ENCODE assay signal across 1 cellular context in genomic region chr17:49820773-49821172, GRCh38.
TF ChIP-seq lines count a peak whose summit lies in the region.

No MANE protein-coding gene starts in this region.

TF ChIP-seq in WTC11, 78 proteins besides CTCF, POLR2A, EP300 and RAD21 (continued from another document):
- TF ChIP-seq, protein P1, sequence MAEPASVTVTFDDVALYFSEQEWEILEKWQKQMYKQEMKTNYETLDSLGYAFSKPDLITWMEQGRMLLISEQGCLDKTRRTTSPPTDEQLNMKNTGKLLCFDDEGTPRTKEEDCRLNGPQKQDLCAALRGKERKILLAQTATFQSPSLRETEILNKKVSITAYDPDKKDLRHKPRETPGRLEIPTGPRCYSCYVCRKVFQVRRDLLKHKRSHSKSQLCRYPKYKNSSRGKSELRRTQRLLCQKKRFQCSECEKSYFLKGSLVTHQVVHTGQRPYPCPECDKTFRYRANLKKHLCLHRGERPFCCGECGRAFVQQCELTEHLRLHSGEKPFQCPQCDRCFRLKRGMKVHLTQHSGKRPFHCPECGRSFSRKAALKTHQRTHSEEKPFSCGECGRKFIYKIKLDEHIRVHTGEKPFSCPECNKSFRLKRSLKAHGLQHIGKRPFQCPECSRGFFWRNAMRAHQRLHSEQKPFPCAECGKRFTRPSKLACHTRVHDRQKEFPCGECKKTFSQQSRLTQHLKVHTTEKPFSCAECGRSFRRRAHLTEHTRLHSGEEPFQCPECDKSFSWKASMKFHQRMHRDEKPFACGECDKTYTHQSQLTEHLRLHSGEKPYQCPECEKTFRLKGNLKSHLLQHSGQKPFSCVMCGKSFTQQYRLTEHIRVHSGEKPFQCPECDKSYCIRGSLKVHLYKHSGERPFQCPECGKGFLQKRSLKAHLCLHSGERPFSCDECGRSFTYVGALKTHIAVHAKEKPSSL (CRISPR knock-in tag; conservative IDR thresholded peaks at IDR 0.05) = no peak
- TF ChIP-seq, protein P2, sequence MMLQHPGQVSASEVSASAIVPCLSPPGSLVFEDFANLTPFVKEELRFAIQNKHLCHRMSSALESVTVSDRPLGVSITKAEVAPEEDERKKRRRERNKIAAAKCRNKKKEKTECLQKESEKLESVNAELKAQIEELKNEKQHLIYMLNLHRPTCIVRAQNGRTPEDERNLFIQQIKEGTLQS (CRISPR knock-in tag; conservative IDR thresholded peaks at IDR 0.05) = no peak
- no peak for TF ChIP-seq CREB1 (CRISPR knock-in tag; IDR thresholded peaks at IDR 0.05)
- TF ChIP-seq FOXK1 (CRISPR knock-in tag; IDR thresholded peaks at IDR 0.05) = no peak
- no peak for TF ChIP-seq ZNF317 (CRISPR knock-in tag; IDR thresholded peaks at IDR 0.05; ENCODE audit: borderline replicate concordance, low read depth)
- TF ChIP-seq ZNF671 (CRISPR knock-in tag; IDR thresholded peaks at IDR 0.05) = no peak
